Comparison of ENCODE assay signal across 8 cellular contexts in the genomic region with DNA sequence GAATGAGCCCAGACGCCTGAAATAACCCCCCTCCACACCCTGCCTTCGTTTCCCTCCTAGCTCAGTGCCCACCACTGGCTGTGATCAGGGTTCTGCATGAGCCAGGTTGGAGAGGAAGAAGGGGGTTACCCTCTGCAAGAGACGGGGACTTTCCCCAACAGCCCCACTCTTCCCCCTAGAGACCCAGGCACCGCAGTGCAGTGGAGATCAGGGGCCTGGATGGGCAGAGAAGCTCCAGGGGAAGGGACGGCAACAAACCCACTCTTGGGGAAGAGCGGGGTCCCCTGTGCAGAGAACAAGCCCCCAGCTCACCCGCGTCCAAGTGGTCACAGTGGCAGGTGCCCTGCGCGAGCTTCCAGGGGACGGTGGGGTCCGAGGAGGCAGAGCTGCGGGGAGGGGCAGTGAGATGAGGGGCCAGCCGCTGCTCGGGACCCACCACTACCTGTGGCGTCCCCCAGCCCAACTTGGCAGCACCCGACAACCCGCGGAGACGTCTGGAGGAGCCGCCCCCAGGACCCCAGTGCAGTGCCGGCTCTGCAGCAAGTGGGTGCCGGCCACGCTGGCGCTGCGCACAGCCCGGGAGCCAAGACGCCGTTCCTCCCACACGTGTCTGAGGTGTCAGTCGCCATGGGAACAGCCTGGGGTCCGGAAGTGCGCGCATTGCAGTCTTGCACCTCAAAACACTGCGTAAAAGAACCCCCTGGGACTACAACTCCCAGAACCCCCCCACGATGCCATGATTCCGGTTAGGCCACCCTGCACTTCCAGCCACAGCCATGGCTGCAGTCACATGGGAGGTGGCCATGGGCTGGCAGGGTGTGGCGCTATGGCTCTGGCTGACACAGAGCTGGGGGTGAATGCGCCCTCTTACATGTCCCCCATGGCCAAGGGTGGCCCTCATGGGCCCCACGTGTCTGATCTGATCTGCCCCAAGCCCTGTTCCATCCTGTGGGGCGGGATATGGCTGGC. TPM values are rescaled to one million over a fixed set of nuclear protein-coding genes. Genes with fewer than 3 reads are reported as not detected.
DNase-seq lines count a peak whose midpoint lies in the region; ATAC-seq, FAIRE-seq and TF ChIP-seq lines count a peak whose summit lies in the region.

No MANE protein-coding gene starts in this region.

- H3K36me3 Mint-ChIP-seq in T-cell: no peaks in the 10 kb centered on the region
- no peaks in the 10 kb centered on the region for H3K36me3 Mint-ChIP-seq in activated naive CD8-positive, alpha-beta T cell treated with anti-CD3 and anti-CD28 coated beads, Interleukin-2, amount 50 U/mL, for 24 hours (ENCODE audit: low read depth)
- no peaks in the 10 kb centered on the region for H3K36me3 Mint-ChIP-seq in type B pancreatic cell

- no peak for FAIRE-seq in pancreas (lab: Jason Lieb, UNC)
- FAIRE-seq in GM19239 (lab: Jason Lieb, UNC): no peak

- no peak overlapping the region for H4K5ac ChIP-seq in mesendoderm (ENCODE audit: low read length)

- H3K9me3 Mint-ChIP-seq in T-cell (no peaks in the 10 kb centered on the region), type B pancreatic cell (no peaks in the 10 kb centered on the region)
- no peaks in the 10 kb centered on the region for H3K9me3 Mint-ChIP-seq in activated naive CD8-positive, alpha-beta T cell treated with anti-CD3 and anti-CD28 coated beads, Interleukin-2, amount 50 U/mL, for 24 hours

- peak overlapping the region; percentile 64 to 97 (median 76) for H3K4me3 Mint-ChIP-seq in T-cell
- peak overlapping the region; percentile 58 for H3K4me3 Mint-ChIP-seq in activated naive CD8-positive, alpha-beta T cell treated with anti-CD3 and anti-CD28 coated beads, Interleukin-2, amount 50 U/mL, for 24 hours
- H3K4me3 Mint-ChIP-seq in type B pancreatic cell: no peak overlapping the region

- no peak overlapping the region for H4K8ac ChIP-seq in mesendoderm (ENCODE audit: low read depth, low read length)

- H3K27ac ChIP-seq in pancreas: no peak overlapping the region
- H3K27ac ChIP-seq in mesendoderm (ENCODE audit: low read depth, low read length): no peak overlapping the region

- no peak overlapping the region for H2BK15ac ChIP-seq in mesendoderm (replicated peaks; ENCODE audit: low read depth)

- H3K4me1 ChIP-seq in pancreas (no peaks in the 10 kb centered on the region), mesendoderm (ENCODE audit: control insufficient read depth, low read depth, low read length) (no peaks in the 10 kb centered on the region)

- no peaks in the 10 kb centered on the region for H3K79me2 ChIP-seq in mesendoderm (ENCODE audit: control insufficient read depth, insufficient read depth, low read length)

- no peak overlapping the region for H3K4me3 ChIP-seq in pancreas
- H3K4me3 ChIP-seq in mesendoderm (ENCODE audit: low read length): no peak overlapping the region

- WGBS in pancreas, 2 donors: 23 to 39% methylated on average over 36 to 41 of the region's 41 CpGs
- WGBS in mesendoderm (ENCODE audit: extremely low coverage, insufficient coverage, low lambda C conversion rate): no CpG with 5 or more reads among the region's 41 CpGs

- CTCF ChIA-PET in T-cell (lab: Charles Lee): interaction anchor here in 1 of 2 donors (1.7 kb wide), 1 partner anchor 99 kb away, joined by 3 read pairs; a partner anchor contains a TSS

- no peak overlapping the region for H3K4ac ChIP-seq in mesendoderm (ENCODE audit: low read depth, low read length)

- H2BK120ac ChIP-seq in mesendoderm (ENCODE audit: low read depth, low read length): no peak overlapping the region

- H3K79me1 ChIP-seq in mesendoderm (ENCODE audit: low read length): no peaks in the 10 kb centered on the region

- intact Hi-C loops in pancreas (cut with DNase I): no loop called here

- no peaks in the 10 kb centered on the region for H3K27me3 ChIP-seq in pancreas
- H3K27me3 ChIP-seq in mesendoderm (ENCODE audit: insufficient read depth, low read length, poor library complexity): no peaks in the 10 kb centered on the region

- TF ChIP-seq CTCF in pancreas (IDR thresholded peaks at IDR 0.05): no peak
- TF ChIP-seq CTCF in type B pancreatic cell (conservative IDR thresholded peaks at IDR 0.05): no peak

- no peaks in the 10 kb centered on the region for H3K36me3 ChIP-seq in pancreas
- H3K36me3 ChIP-seq in mesendoderm (ENCODE audit: control insufficient read depth, insufficient read depth, low read length): no peaks in the 10 kb centered on the region

- peak; percentile 96 for ATAC-seq in GM18511 (IDR thresholded peaks at IDR 0.05; ENCODE audit: unreplicated experiment)
- ATAC-seq in T-cell (replicated peaks in 1 of 4): peak; percentile 77 to 90 (median 82)
- ATAC-seq in activated naive CD8-positive, alpha-beta T cell treated with anti-CD3 and anti-CD28 coated beads, Interleukin-2, amount 50 U/mL, for 24 hours: peak; percentile 91
- peak in 3 of 4 donors; percentile 32 to 53 (median 36) for ATAC-seq in pancreas

- DNase-seq in T-cell (peak; percentile 38 to 94 (median 80)), pancreas (peak in 1 of 6 donors; percentile 55), mesendoderm (no peak), COLO829 (ENCODE audit: low spot score) (no peak), type B pancreatic cell (ENCODE audit: extremely low spot score, unreplicated experiment) (no peak), GM19239 (ENCODE audit: insufficient read length, low spot score) (no peak)
- DNase-seq in activated naive CD8-positive, alpha-beta T cell treated with anti-CD3 and anti-CD28 coated beads, Interleukin-2, amount 50 U/mL, for 24 hours: peak; percentile 58

- no peaks in the 10 kb centered on the region for H3K9me3 ChIP-seq in pancreas

- H3K4me1 Mint-ChIP-seq in T-cell: peaks cover 14 to 27% (median 16%) of the 10 kb centered on the region in 3 donors
- peaks cover 9% of the 10 kb centered on the region for H3K4me1 Mint-ChIP-seq in activated naive CD8-positive, alpha-beta T cell treated with anti-CD3 and anti-CD28 coated beads, Interleukin-2, amount 50 U/mL, for 24 hours
- no peaks in the 10 kb centered on the region for H3K4me1 Mint-ChIP-seq in type B pancreatic cell (ENCODE audit: unreplicated experiment)

- no peak overlapping the region for H3K9ac ChIP-seq in mesendoderm (ENCODE audit: low read length)

- no peak overlapping the region for H3K4me2 ChIP-seq in mesendoderm (ENCODE audit: low read length)

- no peak overlapping the region for H3K23ac ChIP-seq in mesendoderm (ENCODE audit: low read length)

- no peak overlapping the region for H3K18ac ChIP-seq in mesendoderm (ENCODE audit: low read length)

- H2AK5ac ChIP-seq in mesendoderm (ENCODE audit: low read length): no peak overlapping the region

- no peak overlapping the region for H3K56ac ChIP-seq in mesendoderm (ENCODE audit: low read length)

- H3K27me3 Mint-ChIP-seq in T-cell (peaks cover 0 to 7% of the 10 kb centered on the region in 2 donors), type B pancreatic cell (no peaks in the 10 kb centered on the region)
- H3K27me3 Mint-ChIP-seq in activated naive CD8-positive, alpha-beta T cell treated with anti-CD3 and anti-CD28 coated beads, Interleukin-2, amount 50 U/mL, for 24 hours: peaks cover 2% of the 10 kb centered on the region

- POLR2A ChIA-PET in T-cell (lab: Charles Lee): interaction anchor here in 1 of 2 donors (0.5 to 0.6 kb wide), 4 partner anchors 13 to 1235 kb away, joined by 3 to 5 read pairs (median 4); no protein-coding TSS in a partner anchor

- H3K27ac Mint-ChIP-seq in T-cell (peak overlapping the region; percentile 59 to 76), type B pancreatic cell (no peak overlapping the region)
- H3K27ac Mint-ChIP-seq in activated naive CD8-positive, alpha-beta T cell treated with anti-CD3 and anti-CD28 coated beads, Interleukin-2, amount 50 U/mL, for 24 hours: peak overlapping the region; percentile 62

- H2BK5ac ChIP-seq in mesendoderm (ENCODE audit: low read length): no peak overlapping the region

RNA-seq across cellular contexts. Expression of a gene that starts 45.8 kb away (rescaled TPM):
- 100 to 1,000 TPM in 2 of 5 donors, 10 to 100 TPM in 3; 84.5 to 108 (median 93.5) TPM for total RNA-seq in T-cell
- total RNA-seq in pancreas: 10 to 100 TPM; 23.5 to 39.3 (median 28.1) TPM
- polyA plus RNA-seq in pancreas: 10 to 100 TPM; 21.0 to 28.0 TPM
- 75.8 TPM for polyA plus RNA-seq in mesendoderm (2013, experiment 1 of 2)
- 79.9 TPM for polyA plus RNA-seq in mesendoderm (2013, experiment 2 of 2)
- 84.3 and 89.5 TPM in 2 replicates for total RNA-seq in type B pancreatic cell (ENCODE audit: low replicate concordance)

Comparison
In these comparisons a context has a peak if more than half of its experiments do, and no peak if none do; other contexts are left out.
1. ATAC-seq: peak in every context shown above with its lines; median percentile 96 in GM18511; 91 in activated naive CD8-positive, alpha-beta T cell treated with anti-CD3 and anti-CD28 coated beads, Interleukin-2, amount 50 U/mL, for 24 hours; 82 in T-cell; 36 in pancreas.
2. DNase-seq: peak in T-cell (34 of 34) and activated naive CD8-positive, alpha-beta T cell treated with anti-CD3 and anti-CD28 coated beads, Interleukin-2, amount 50 U/mL, for 24 hours (single experiment); none in mesendoderm (single experiment), COLO829 (single experiment), type B pancreatic cell (single experiment) and GM19239 (single experiment).